Comparison of ENCODE assay signal across 39 cellular contexts in the genomic region with DNA sequence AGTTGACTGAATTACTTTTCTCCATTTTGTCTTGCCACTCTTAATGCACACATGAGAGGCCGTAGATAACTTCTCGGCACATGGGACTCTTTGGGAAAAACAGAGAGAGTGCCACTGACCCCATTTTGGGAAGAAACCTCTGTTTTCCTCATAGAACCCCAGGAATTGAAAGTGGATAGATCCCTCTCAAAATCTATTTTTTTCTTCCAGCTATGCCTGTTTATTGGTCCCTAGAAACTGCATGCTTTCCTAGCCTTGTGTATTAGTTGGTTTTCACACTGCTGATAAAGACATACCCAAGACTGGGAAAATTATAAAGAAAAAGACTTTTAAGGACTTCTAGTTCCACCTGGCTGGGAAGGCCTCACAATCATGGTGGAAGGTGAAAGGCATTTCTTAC.
"Had no signal": no experiment of that assay in that cellular context is flagged by ENCODE, and none has a peak within 500 bp of the region (broad histone marks: within the 10 kb centered on the region; RNA-seq: fewer than 3 reads in every experiment).

No MANE protein-coding gene starts in this region.

- H3K4me1 ChIP-seq: adrenal gland, ascending aorta, body of pancreas, breast epithelium had no signal

- H3K36me3 Mint-ChIP-seq: activated naive CD8-positive, alpha-beta T cell treated with anti-CD3 and anti-CD28 coated beads, Interleukin-2, amount 10 ng/mL, durations not matched to agents 7 days and 5 days; brain had no signal

- FAIRE-seq: astrocyte, bronchial epithelial cell had no signal

- H3K27me3 ChIP-seq: adrenal gland, ascending aorta, body of pancreas, brain microvascular endothelial cell, breast epithelium, cardiac muscle cell had no signal

- H3K27me3 Mint-ChIP-seq: activated naive CD4-positive, alpha-beta T cell treated with anti-CD3 and anti-CD28 coated beads, Interleukin-2, amount 10 ng/mL, durations not matched to agents 7 days and 5 days; activated naive CD4-positive, alpha-beta T cell treated with anti-CD3 and anti-CD28 coated beads, Interleukin-2, amount 50 U/mL, for 24 hours; activated naive CD8-positive, alpha-beta T cell treated with anti-CD3 and anti-CD28 coated beads for 36 hours; activated naive CD8-positive, alpha-beta T cell treated with anti-CD3 and anti-CD28 coated beads, Interleukin-2, amount 10 ng/mL, durations not matched to agents 7 days and 5 days; activated naive CD8-positive, alpha-beta T cell treated with anti-CD3 and anti-CD28 coated beads, Interleukin-2, amount 50 U/mL, for 24 hours; activated T-cell treated with anti-CD3 and anti-CD28 coated beads, Interleukin-2, amount 50 U/mL, for 24 hours; activated T-helper 17 cell treated with anti-CD3 and anti-CD28 coated beads, Interleukin-2, amount 50 U/mL, for 72 hours; central memory CD8-positive, alpha-beta T cell had no signal

- H3K9me3 ChIP-seq: adrenal gland, ascending aorta, body of pancreas, breast epithelium had no signal

- H3K27ac ChIP-seq: adrenal gland, ascending aorta, body of pancreas, brain microvascular endothelial cell, breast epithelium, cardiac muscle cell had no signal

- H3K9me3 Mint-ChIP-seq: activated T-helper 17 cell treated with anti-CD3 and anti-CD28 coated beads, Interleukin-2, amount 50 U/mL, for 72 hours had no signal

- ATAC-seq: activated naive CD4-positive, alpha-beta T cell treated with anti-CD3 and anti-CD28 coated beads, Interleukin-2, amount 50 U/mL, for 72 hours; activated naive CD8-positive, alpha-beta T cell treated with anti-CD3 and anti-CD28 coated beads, Interleukin-2, amount 50 U/mL, for 24 hours; activated T-cell treated with anti-CD3 and anti-CD28 coated beads, Interleukin-2, amount 50 U/mL, for 4 hours; activated T-cell treated with anti-CD3 and anti-CD28 coated beads, Interleukin-2, amount 50 U/mL, for 72 hours; activated T-helper 17 cell treated with anti-CD3 and anti-CD28 coated beads, Interleukin-2, amount 50 U/mL, for 72 hours; body of pancreas had no signal

- H3K27ac Mint-ChIP-seq: activated naive CD4-positive, alpha-beta T cell treated with anti-CD3 and anti-CD28 coated beads for 36 hours; activated naive CD4-positive, alpha-beta T cell treated with anti-CD3 and anti-CD28 coated beads, Interleukin-2, amount 10 ng/mL, durations not matched to agents 7 days and 5 days; activated naive CD4-positive, alpha-beta T cell treated with anti-CD3 and anti-CD28 coated beads, Interleukin-2, amount 50 U/mL, for 24 hours; activated naive CD4-positive, alpha-beta T cell treated with anti-CD3 and anti-CD28 coated beads, Interleukin-2, amount 50 U/mL, for 72 hours; activated naive CD8-positive, alpha-beta T cell; activated naive CD8-positive, alpha-beta T cell treated with anti-CD3 and anti-CD28 coated beads for 36 hours; activated naive CD8-positive, alpha-beta T cell treated with anti-CD3 and anti-CD28 coated beads, Interleukin-2, amount 10 ng/mL, durations not matched to agents 7 days and 5 days; activated naive CD8-positive, alpha-beta T cell treated with anti-CD3 and anti-CD28 coated beads, Interleukin-2, amount 50 U/mL, for 24 hours; activated T-cell treated with anti-CD3 and anti-CD28 coated beads, Interleukin-2, amount 50 U/mL, for 24 hours; activated T-cell treated with anti-CD3 and anti-CD28 coated beads, Interleukin-2, amount 50 U/mL, for 72 hours; activated T-helper 1 cell treated with anti-CD3 and anti-CD28 coated beads, Interleukin-12 subunit alpha, Interleukin-12 subunit beta, Interleukin-2, Interleukin-4 antibody, amounts not matched to agents 30 ng/mL and 10 ng/mL and 1 ng/mL, durations not matched to agents 14 hours and 24 hours and 36 hours; activated T-helper 17 cell treated with anti-CD3 and anti-CD28 coated beads, Interleukin-2, amount 50 U/mL, for 72 hours; activated T-helper 2 cell treated with anti-CD3 and anti-CD28 coated beads, Interferon-gamma antibody, Interleukin-2, Interleukin-4, amounts not matched to agents 10 μg/mL and 5 μg/mL and 100 μg/mL, durations not matched to agents 14 hours and 24 hours and 36 hours; brain had no signal

- DNase-seq: activated effector memory CD4-positive, alpha-beta T cell treated with anti-CD3 and anti-CD28 coated beads, Interleukin-2, amount 50 U/mL, for 16 hours; activated effector memory CD4-positive, alpha-beta T cell treated with Interleukin-2 at 50 U/mL for 16 hours; activated gamma-delta T cell; activated gamma-delta T cell treated with Interleukin-2 at 50 U/mL for 16 hours; activated naive CD4-positive, alpha-beta T cell; activated naive CD4-positive, alpha-beta T cell treated with anti-CD3 and anti-CD28 coated beads for 36 hours; activated naive CD4-positive, alpha-beta T cell treated with anti-CD3 and anti-CD28 coated beads, Interleukin-2, amount 10 ng/mL, durations not matched to agents 7 days and 5 days; activated naive CD4-positive, alpha-beta T cell treated with anti-CD3 and anti-CD28 coated beads, Interleukin-2, amount 50 U/mL, for 16 hours; activated naive CD4-positive, alpha-beta T cell treated with Interleukin-2 at 50 U/mL for 16 hours; activated naive CD8-positive, alpha-beta T cell treated with anti-CD3 and anti-CD28 coated beads for 36 hours; activated naive CD8-positive, alpha-beta T cell treated with anti-CD3 and anti-CD28 coated beads, Interleukin-2, amount 10 ng/mL, durations not matched to agents 7 days and 5 days; activated naive CD8-positive, alpha-beta T cell treated with anti-CD3 and anti-CD28 coated beads, Interleukin-2, amount 50 U/mL, for 24 hours; activated T-cell treated with anti-CD3 and anti-CD28 coated beads, Interleukin-2, amount 50 U/mL, for 24 hours; activated T-cell treated with anti-CD3 and anti-CD28 coated beads, Interleukin-2, amount 50 U/mL, for 4 hours; activated T-cell treated with anti-CD3 and anti-CD28 coated beads, Interleukin-2, amount 50 U/mL, for 48 hours; activated T-cell treated with anti-CD3 and anti-CD28 coated beads, Interleukin-2, amount 50 U/mL, for 72 hours; adrenal gland; amniotic stem cell; amygdala; anterior cingulate cortex; aorta; body of pancreas; brain microvascular endothelial cell; caudate nucleus; central memory CD4-positive, alpha-beta T cell; cerebellar nuclear complex had no signal

- H3K4me1 Mint-ChIP-seq: activated naive CD4-positive, alpha-beta T cell treated with anti-CD3 and anti-CD28 coated beads, Interleukin-2, amount 50 U/mL, for 24 hours; activated naive CD8-positive, alpha-beta T cell treated with anti-CD3 and anti-CD28 coated beads, Interleukin-2, amount 50 U/mL, for 24 hours had no signal

- H3K4me3 Mint-ChIP-seq: activated naive CD4-positive, alpha-beta T cell treated with anti-CD3 and anti-CD28 coated beads for 36 hours; activated naive CD4-positive, alpha-beta T cell treated with anti-CD3 and anti-CD28 coated beads, Interleukin-2, amount 10 ng/mL, durations not matched to agents 7 days and 5 days; activated naive CD4-positive, alpha-beta T cell treated with anti-CD3 and anti-CD28 coated beads, Interleukin-2, amount 50 U/mL, for 24 hours; activated naive CD8-positive, alpha-beta T cell; activated naive CD8-positive, alpha-beta T cell treated with anti-CD3 and anti-CD28 coated beads for 36 hours; activated naive CD8-positive, alpha-beta T cell treated with anti-CD3 and anti-CD28 coated beads, Interleukin-2, amount 10 ng/mL, durations not matched to agents 7 days and 5 days; activated naive CD8-positive, alpha-beta T cell treated with anti-CD3 and anti-CD28 coated beads, Interleukin-2, amount 50 U/mL, for 24 hours; activated T-cell treated with anti-CD3 and anti-CD28 coated beads, Interleukin-2, amount 50 U/mL, for 24 hours; activated T-cell treated with anti-CD3 and anti-CD28 coated beads, Interleukin-2, amount 50 U/mL, for 4 hours; activated T-cell treated with anti-CD3 and anti-CD28 coated beads, Interleukin-2, amount 50 U/mL, for 72 hours; activated T-helper 1 cell treated with anti-CD3 and anti-CD28 coated beads, Interleukin-12 subunit alpha, Interleukin-12 subunit beta, Interleukin-2, Interleukin-4 antibody, amounts not matched to agents 30 ng/mL and 10 ng/mL and 1 ng/mL, durations not matched to agents 14 hours and 24 hours and 36 hours; activated T-helper 17 cell treated with anti-CD3 and anti-CD28 coated beads, Interleukin-2, amount 50 U/mL, for 72 hours; brain; central memory CD8-positive, alpha-beta T cell had no signal

- H3K36me3 ChIP-seq: adrenal gland, ascending aorta, brain microvascular endothelial cell, breast epithelium, cardiac muscle cell had no signal

- H3K4me3 ChIP-seq: adrenal gland, ascending aorta, body of pancreas, breast epithelium, cardiac muscle cell had no signal
